Comparison of ENCODE assay signal across 39 cellular contexts in the genomic region with DNA sequence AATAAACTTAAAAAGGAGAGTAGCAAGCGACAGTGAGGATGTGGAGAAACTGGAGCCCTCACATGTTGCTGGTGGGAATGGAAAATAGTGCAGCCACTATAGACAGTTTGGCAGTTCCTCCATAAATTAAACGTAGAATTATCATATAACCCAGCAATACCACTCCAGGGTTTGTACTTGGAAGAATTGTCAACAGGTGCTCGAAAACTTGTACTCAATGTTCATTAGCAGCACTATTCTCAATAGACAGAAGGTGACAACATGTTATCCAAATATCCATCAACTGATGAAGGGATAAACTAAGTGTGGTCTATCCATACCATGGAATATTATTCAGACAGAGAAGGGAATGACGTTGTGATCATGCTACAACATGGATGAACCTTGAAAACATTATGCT.
"Had no signal": no experiment of that assay in that cellular context is flagged by ENCODE, and none has a peak within 500 bp of the region (broad histone marks: within the 10 kb centered on the region; RNA-seq: fewer than 3 reads in every experiment).

No MANE protein-coding gene starts in this region.

- H3K27ac Mint-ChIP-seq: activated naive CD4-positive, alpha-beta T cell treated with anti-CD3 and anti-CD28 coated beads for 36 hours; activated naive CD4-positive, alpha-beta T cell treated with anti-CD3 and anti-CD28 coated beads, Interleukin-2, amount 10 ng/mL, durations not matched to agents 7 days and 5 days; activated naive CD4-positive, alpha-beta T cell treated with anti-CD3 and anti-CD28 coated beads, Interleukin-2, amount 50 U/mL, for 24 hours; activated naive CD4-positive, alpha-beta T cell treated with anti-CD3 and anti-CD28 coated beads, Interleukin-2, amount 50 U/mL, for 72 hours; activated naive CD8-positive, alpha-beta T cell; activated naive CD8-positive, alpha-beta T cell treated with anti-CD3 and anti-CD28 coated beads for 36 hours; activated naive CD8-positive, alpha-beta T cell treated with anti-CD3 and anti-CD28 coated beads, Interleukin-2, amount 10 ng/mL, durations not matched to agents 7 days and 5 days; activated naive CD8-positive, alpha-beta T cell treated with anti-CD3 and anti-CD28 coated beads, Interleukin-2, amount 50 U/mL, for 24 hours; activated T-cell treated with anti-CD3 and anti-CD28 coated beads, Interleukin-2, amount 50 U/mL, for 24 hours; activated T-cell treated with anti-CD3 and anti-CD28 coated beads, Interleukin-2, amount 50 U/mL, for 72 hours; activated T-helper 1 cell treated with anti-CD3 and anti-CD28 coated beads, Interleukin-12 subunit alpha, Interleukin-12 subunit beta, Interleukin-2, Interleukin-4 antibody, amounts not matched to agents 30 ng/mL and 10 ng/mL and 1 ng/mL, durations not matched to agents 14 hours and 24 hours and 36 hours; activated T-helper 17 cell treated with anti-CD3 and anti-CD28 coated beads, Interleukin-2, amount 50 U/mL, for 72 hours; activated T-helper 2 cell treated with anti-CD3 and anti-CD28 coated beads, Interferon-gamma antibody, Interleukin-2, Interleukin-4, amounts not matched to agents 10 μg/mL and 5 μg/mL and 100 μg/mL, durations not matched to agents 14 hours and 24 hours and 36 hours; brain had no signal

- H3K4me1 ChIP-seq: adrenal gland, ascending aorta, body of pancreas, breast epithelium had no signal

- H3K27ac ChIP-seq: adrenal gland, ascending aorta, body of pancreas, brain microvascular endothelial cell, breast epithelium, cardiac muscle cell had no signal

- H3K36me3 ChIP-seq: brain microvascular endothelial cell, breast epithelium, cardiac muscle cell had no signal

- H3K27me3 Mint-ChIP-seq: activated naive CD4-positive, alpha-beta T cell treated with anti-CD3 and anti-CD28 coated beads, Interleukin-2, amount 10 ng/mL, durations not matched to agents 7 days and 5 days; activated naive CD4-positive, alpha-beta T cell treated with anti-CD3 and anti-CD28 coated beads, Interleukin-2, amount 50 U/mL, for 24 hours; activated naive CD8-positive, alpha-beta T cell; activated naive CD8-positive, alpha-beta T cell treated with anti-CD3 and anti-CD28 coated beads for 36 hours; activated naive CD8-positive, alpha-beta T cell treated with anti-CD3 and anti-CD28 coated beads, Interleukin-2, amount 10 ng/mL, durations not matched to agents 7 days and 5 days; activated naive CD8-positive, alpha-beta T cell treated with anti-CD3 and anti-CD28 coated beads, Interleukin-2, amount 50 U/mL, for 24 hours; activated T-cell treated with anti-CD3 and anti-CD28 coated beads, Interleukin-2, amount 50 U/mL, for 24 hours; activated T-helper 17 cell treated with anti-CD3 and anti-CD28 coated beads, Interleukin-2, amount 50 U/mL, for 72 hours; brain; central memory CD8-positive, alpha-beta T cell had no signal

- H3K9me3 Mint-ChIP-seq: activated naive CD4-positive, alpha-beta T cell treated with anti-CD3 and anti-CD28 coated beads for 36 hours; activated naive CD4-positive, alpha-beta T cell treated with anti-CD3 and anti-CD28 coated beads, Interleukin-2, amount 10 ng/mL, durations not matched to agents 7 days and 5 days; activated naive CD4-positive, alpha-beta T cell treated with anti-CD3 and anti-CD28 coated beads, Interleukin-2, amount 50 U/mL, for 24 hours; activated naive CD4-positive, alpha-beta T cell treated with anti-CD3 and anti-CD28 coated beads, Interleukin-2, amount 50 U/mL, for 72 hours; activated naive CD8-positive, alpha-beta T cell treated with anti-CD3 and anti-CD28 coated beads for 36 hours; activated naive CD8-positive, alpha-beta T cell treated with anti-CD3 and anti-CD28 coated beads, Interleukin-2, amount 10 ng/mL, durations not matched to agents 7 days and 5 days; activated naive CD8-positive, alpha-beta T cell treated with anti-CD3 and anti-CD28 coated beads, Interleukin-2, amount 50 U/mL, for 24 hours; activated T-cell treated with anti-CD3 and anti-CD28 coated beads, Interleukin-2, amount 50 U/mL, for 24 hours; activated T-cell treated with anti-CD3 and anti-CD28 coated beads, Interleukin-2, amount 50 U/mL, for 72 hours; activated T-helper 1 cell treated with anti-CD3 and anti-CD28 coated beads, Interleukin-12 subunit alpha, Interleukin-12 subunit beta, Interleukin-2, Interleukin-4 antibody, amounts not matched to agents 30 ng/mL and 10 ng/mL and 1 ng/mL, durations not matched to agents 14 hours and 24 hours and 36 hours; activated T-helper 17 cell treated with anti-CD3 and anti-CD28 coated beads, Interleukin-2, amount 50 U/mL, for 72 hours; activated T-helper 2 cell treated with anti-CD3 and anti-CD28 coated beads, Interferon-gamma antibody, Interleukin-2, Interleukin-4, amounts not matched to agents 10 μg/mL and 5 μg/mL and 100 μg/mL, durations not matched to agents 14 hours and 24 hours and 36 hours; central memory CD8-positive, alpha-beta T cell had no signal

- H3K4me1 Mint-ChIP-seq: activated naive CD4-positive, alpha-beta T cell treated with anti-CD3 and anti-CD28 coated beads, Interleukin-2, amount 10 ng/mL, durations not matched to agents 7 days and 5 days; activated naive CD8-positive, alpha-beta T cell treated with anti-CD3 and anti-CD28 coated beads, Interleukin-2, amount 10 ng/mL, durations not matched to agents 7 days and 5 days; activated naive CD8-positive, alpha-beta T cell treated with anti-CD3 and anti-CD28 coated beads, Interleukin-2, amount 50 U/mL, for 24 hours had no signal

- DNase-seq: activated effector memory CD4-positive, alpha-beta T cell treated with anti-CD3 and anti-CD28 coated beads, Interleukin-2, amount 50 U/mL, for 16 hours; activated effector memory CD4-positive, alpha-beta T cell treated with Interleukin-2 at 50 U/mL for 16 hours; activated gamma-delta T cell; activated gamma-delta T cell treated with Interleukin-2 at 50 U/mL for 16 hours; activated naive CD4-positive, alpha-beta T cell; activated naive CD4-positive, alpha-beta T cell treated with anti-CD3 and anti-CD28 coated beads for 36 hours; activated naive CD4-positive, alpha-beta T cell treated with anti-CD3 and anti-CD28 coated beads, Interleukin-2, amount 10 ng/mL, durations not matched to agents 7 days and 5 days; activated naive CD4-positive, alpha-beta T cell treated with anti-CD3 and anti-CD28 coated beads, Interleukin-2, amount 50 U/mL, for 16 hours; activated naive CD4-positive, alpha-beta T cell treated with Interleukin-2 at 50 U/mL for 16 hours; activated naive CD8-positive, alpha-beta T cell treated with anti-CD3 and anti-CD28 coated beads for 36 hours; activated naive CD8-positive, alpha-beta T cell treated with anti-CD3 and anti-CD28 coated beads, Interleukin-2, amount 10 ng/mL, durations not matched to agents 7 days and 5 days; activated naive CD8-positive, alpha-beta T cell treated with anti-CD3 and anti-CD28 coated beads, Interleukin-2, amount 50 U/mL, for 24 hours; activated T-cell treated with anti-CD3 and anti-CD28 coated beads, Interleukin-2, amount 50 U/mL, for 1 hour; activated T-cell treated with anti-CD3 and anti-CD28 coated beads, Interleukin-2, amount 50 U/mL, for 24 hours; activated T-cell treated with anti-CD3 and anti-CD28 coated beads, Interleukin-2, amount 50 U/mL, for 48 hours; activated T-cell treated with anti-CD3 and anti-CD28 coated beads, Interleukin-2, amount 50 U/mL, for 72 hours; adrenal gland; amniotic stem cell; amygdala; anterior cingulate cortex; aorta; body of pancreas; brain microvascular endothelial cell; caudate nucleus; central memory CD4-positive, alpha-beta T cell; cerebellar nuclear complex had no signal

- H3K4me3 ChIP-seq: adrenal gland, ascending aorta, body of pancreas, breast epithelium, cardiac muscle cell had no signal

- ATAC-seq: activated naive CD4-positive, alpha-beta T cell treated with anti-CD3 and anti-CD28 coated beads, Interleukin-2, amount 50 U/mL, for 72 hours; activated naive CD8-positive, alpha-beta T cell treated with anti-CD3 and anti-CD28 coated beads, Interleukin-2, amount 50 U/mL, for 24 hours; activated T-cell treated with anti-CD3 and anti-CD28 coated beads, Interleukin-2, amount 50 U/mL, for 72 hours; activated T-helper 17 cell treated with anti-CD3 and anti-CD28 coated beads, Interleukin-2, amount 50 U/mL, for 72 hours; body of pancreas had no signal

- H3K9me3 ChIP-seq: adrenal gland, ascending aorta, body of pancreas, breast epithelium had no signal

- FAIRE-seq: astrocyte, bronchial epithelial cell had no signal

- H3K4me3 Mint-ChIP-seq: activated naive CD4-positive, alpha-beta T cell treated with anti-CD3 and anti-CD28 coated beads for 36 hours; activated naive CD4-positive, alpha-beta T cell treated with anti-CD3 and anti-CD28 coated beads, Interleukin-2, amount 10 ng/mL, durations not matched to agents 7 days and 5 days; activated naive CD4-positive, alpha-beta T cell treated with anti-CD3 and anti-CD28 coated beads, Interleukin-2, amount 50 U/mL, for 24 hours; activated naive CD8-positive, alpha-beta T cell; activated naive CD8-positive, alpha-beta T cell treated with anti-CD3 and anti-CD28 coated beads for 36 hours; activated naive CD8-positive, alpha-beta T cell treated with anti-CD3 and anti-CD28 coated beads, Interleukin-2, amount 10 ng/mL, durations not matched to agents 7 days and 5 days; activated naive CD8-positive, alpha-beta T cell treated with anti-CD3 and anti-CD28 coated beads, Interleukin-2, amount 50 U/mL, for 24 hours; activated T-cell treated with anti-CD3 and anti-CD28 coated beads, Interleukin-2, amount 50 U/mL, for 24 hours; activated T-cell treated with anti-CD3 and anti-CD28 coated beads, Interleukin-2, amount 50 U/mL, for 72 hours; activated T-helper 1 cell treated with anti-CD3 and anti-CD28 coated beads, Interleukin-12 subunit alpha, Interleukin-12 subunit beta, Interleukin-2, Interleukin-4 antibody, amounts not matched to agents 30 ng/mL and 10 ng/mL and 1 ng/mL, durations not matched to agents 14 hours and 24 hours and 36 hours; activated T-helper 17 cell treated with anti-CD3 and anti-CD28 coated beads, Interleukin-2, amount 50 U/mL, for 72 hours; brain; central memory CD8-positive, alpha-beta T cell had no signal
